Comparison of ENCODE assay signal across 1 cellular context in genomic region chr1:41492341-41492848, GRCh38.
TF ChIP-seq lines count a peak whose summit lies in the region.

No MANE protein-coding gene starts in this region.

TF ChIP-seq in K562, 482 proteins besides CTCF, POLR2A, EP300 and RAD21 (continued from another document and continues in another):
- no peak for TF ChIP-seq IRF9 (tag; IDR thresholded peaks at IDR 0.05)
- TF ChIP-seq EWSR1 (IDR thresholded peaks at IDR 0.05; ENCODE audit: borderline replicate concordance, low read depth, partially characterized antibody) = no peak
- no peak for TF ChIP-seq FOXO4 (CRISPR knock-in tag; IDR thresholded peaks at IDR 0.05)
- no peak for TF ChIP-seq PRPF4 (IDR thresholded peaks at IDR 0.05; ENCODE audit: insufficient read depth, low read depth, low read length, poor library complexity, severe bottlenecking)
- no peak for TF ChIP-seq ZNF512 (tag; IDR thresholded peaks at IDR 0.05)
- TF ChIP-seq ZNF766 (CRISPR knock-in tag; conservative IDR thresholded peaks at IDR 0.05) = no peak
- no peak for TF ChIP-seq RFX5 (IDR thresholded peaks at IDR 0.05; ENCODE audit: low read depth, low read length)
- TF ChIP-seq ARNT (IDR thresholded peaks at IDR 0.05) = no peak
- TF ChIP-seq ZNF551 (CRISPR knock-in tag; IDR thresholded peaks at IDR 0.05) = no peak
- TF ChIP-seq NEUROD1 (IDR thresholded peaks at IDR 0.05; ENCODE audit: borderline replicate concordance, low read depth, low read length, partially characterized antibody) = no peak
- TF ChIP-seq PKNOX1 (IDR thresholded peaks at IDR 0.05) = no peak
- TF ChIP-seq JUN (IDR thresholded peaks at IDR 0.05; ENCODE audit: borderline replicate concordance, low read depth, low read length) = 0 out of 2 replicates have a peak, but pooled peaks have one; percentile 35
- TF ChIP-seq JUN (CRISPR knock-in tag; IDR thresholded peaks at IDR 0.05; ENCODE audit: borderline replicate concordance) = no peak
- no peak for TF ChIP-seq SAFB2 (IDR thresholded peaks at IDR 0.05; ENCODE audit: borderline replicate concordance, low read depth, low read length, severe bottlenecking)
- TF ChIP-seq ATF7 (IDR thresholded peaks at IDR 0.05) = no peak
- no peak for TF ChIP-seq NONO (IDR thresholded peaks at IDR 0.05; ENCODE audit: low read depth in 2 of 2, low read length in 1 of 2)
- peak; percentile 56; the same call in 1 of the 2 replicates for TF ChIP-seq BCOR (IDR thresholded peaks at IDR 0.05)
- TF ChIP-seq FOXP4 (CRISPR knock-in tag; IDR thresholded peaks at IDR 0.05; ENCODE audit: borderline replicate concordance) = no peak
- TF ChIP-seq FOXJ2 (tag; IDR thresholded peaks at IDR 0.05) = no peak
- TF ChIP-seq ZNF696 (CRISPR knock-in tag; conservative IDR thresholded peaks at IDR 0.05) = no peak
- 0 out of 2 replicates have a peak, but pooled peaks have one; percentile 43 for TF ChIP-seq ZBTB43 (CRISPR knock-in tag; IDR thresholded peaks at IDR 0.05)
- TF ChIP-seq DMBX1 (CRISPR knock-in tag; IDR thresholded peaks at IDR 0.05; ENCODE audit: borderline replicate concordance) = no peak
- no peak for TF ChIP-seq HNRNPH1 (optimal IDR thresholded peaks at IDR 0.05; ENCODE audit: low read depth, low read length)
- no peak for TF ChIP-seq ZMIZ1 (IDR thresholded peaks at IDR 0.05; ENCODE audit: low read depth in 2 of 2, low read length in 2 of 2)
- TF ChIP-seq ZNF41 (CRISPR knock-in tag; conservative IDR thresholded peaks at IDR 0.05) = no peak
- no peak for TF ChIP-seq ZNF311 (CRISPR knock-in tag; IDR thresholded peaks at IDR 0.05)
- TF ChIP-seq FOXM1 (IDR thresholded peaks at IDR 0.05; ENCODE audit: low read depth) = no peak
- TF ChIP-seq FOXM1 (CRISPR knock-in tag; IDR thresholded peaks at IDR 0.05; ENCODE audit: low read depth) = no peak
- TF ChIP-seq NKRF (IDR thresholded peaks at IDR 0.05; ENCODE audit: borderline replicate concordance) = no peak
- peak; percentile 16 for TF ChIP-seq CTCFL (IDR thresholded peaks at IDR 0.05; ENCODE audit: borderline replicate concordance, insufficient read depth, low read depth, low read length, poor library complexity, severe bottlenecking)
- TF ChIP-seq SUPT5H (IDR thresholded peaks at IDR 0.05) = no peak
- TF ChIP-seq ELF4 (CRISPR knock-in tag; IDR thresholded peaks at IDR 0.05) = no peak
- TF ChIP-seq TFAP4 (CRISPR knock-in tag; IDR thresholded peaks at IDR 0.05; ENCODE audit: borderline replicate concordance) = peak; percentile 27; the same call in 1 of the 2 replicates
- no peak for TF ChIP-seq GABPB1 (CRISPR knock-in tag; IDR thresholded peaks at IDR 0.05)
- no peak for TF ChIP-seq HINFP (tag; conservative IDR thresholded peaks at IDR 0.05; ENCODE audit: low read depth)
- TF ChIP-seq BRF1 (IDR thresholded peaks at IDR 0.05; ENCODE audit: borderline replicate concordance, extremely low read depth, insufficient read length) = no peak
- 0 out of 2 replicates have a peak, but pooled peaks have one; percentile 22 for TF ChIP-seq RB1 (IDR thresholded peaks at IDR 0.05; ENCODE audit: low read depth)
- no peak for TF ChIP-seq ATF1 (CRISPR knock-in tag; IDR thresholded peaks at IDR 0.05)
- TF ChIP-seq ATF1 (tag; IDR thresholded peaks at IDR 0.05) = no peak
- no peak for TF ChIP-seq TEAD2 (tag; IDR thresholded peaks at IDR 0.05)
- TF ChIP-seq THRAP3 (IDR thresholded peaks at IDR 0.05; ENCODE audit: borderline replicate concordance) = no peak
- peak; percentile 99 for TF ChIP-seq ZKSCAN1 (IDR thresholded peaks at IDR 0.05; ENCODE audit: low read depth, low read length)
